In the genomic region with DNA sequence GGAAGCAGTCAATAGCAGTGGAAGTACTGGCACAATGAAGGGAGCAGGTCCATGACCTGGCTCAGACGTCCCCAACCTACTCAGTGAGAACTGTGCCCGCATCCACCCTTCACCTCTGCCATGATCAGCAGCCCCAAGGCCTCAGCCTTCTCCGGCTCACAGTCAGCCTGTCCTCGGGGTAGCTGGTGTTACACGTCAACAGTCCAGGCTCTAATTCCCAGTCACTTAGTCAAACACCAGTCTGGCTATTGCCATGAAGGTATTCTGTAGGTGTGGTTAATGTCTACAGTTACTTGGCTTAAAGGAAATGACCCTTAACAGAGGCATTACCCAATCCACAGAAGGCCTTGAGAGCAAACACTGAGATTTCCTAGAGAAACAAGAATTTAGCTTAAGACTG, we compare ENCODE assay signal across 14 cellular contexts. TPM values are rescaled to one million over a fixed set of nuclear protein-coding genes. Genes with fewer than 3 reads are reported as not detected.
DNase-seq lines count a peak whose midpoint lies in the region; ATAC-seq and TF ChIP-seq lines count a peak whose summit lies in the region.
"Had no signal": no experiment of that assay in that cellular context is flagged by ENCODE, and none has a peak within 500 bp of the region (broad histone marks: within the 10 kb centered on the region; RNA-seq: fewer than 3 reads in every experiment).

No MANE protein-coding gene starts in this region.

- peaks cover 8 to 74% (median 36%) of the 10 kb centered on the region in 11 experiments; a peak in 14 of 22 replicates for H4K20me1 ChIP-seq in BLaER1 treated with 17β-estradiol and CSF1 and Interleukin-3, amounts not matched to agents 10 nM and 100 nM
- peaks cover 28% of the 10 kb centered on the region; the same call in 1 of the 2 replicates for H4K20me1 ChIP-seq in PC-3 (ENCODE audit: low read length)

- peak; percentile 90 for DNase-seq in PC-3
- DNase-seq in epithelial cell of prostate (ENCODE audit: low read depth, low spot score): peak; percentile 73
- DNase-seq in NCI-H82 (lab: John Stamatoyannopoulos, UW): no peak
- no peak for DNase-seq in GM19240 (ENCODE audit: insufficient read length, low spot score)
- no peak for DNase-seq in activated CD4-positive, alpha-beta T cell treated with anti-CD3 and anti-CD28 coated beads, Interleukin-2, amount 50 U/mL, for 1 hour
- DNase-seq: ACHN; activated CD4-positive, alpha-beta T cell treated with anti-CD3 and anti-CD28 coated beads, Interleukin-2, amount 10 ng/mL, durations not matched to agents 7 days and 5 days; DMS 273 treated with DMSO at 0.1 percent for 48 hours; KBM-7; NCI-H1436 had no signal

- no peaks in the 10 kb centered on the region for H3K27me3 ChIP-seq in BLaER1 treated with 17β-estradiol and CSF1 and Interleukin-3, amounts not matched to agents 10 nM and 100 nM
- H3K27me3 ChIP-seq in PC-3 (ENCODE audit: low read length): no peaks in the 10 kb centered on the region

- H3K4me1 ChIP-seq in BLaER1 treated with 17β-estradiol and CSF1 and Interleukin-3, amounts not matched to agents 10 nM and 100 nM: peaks cover 32 to 79% (median 69%) of the 10 kb centered on the region in 10 experiments
- H3K4me1 ChIP-seq in PC-3 (ENCODE audit: insufficient read depth, low read length) (peaks cover 31% of the 10 kb centered on the region), mesodermal cell (ENCODE audit: control insufficient read depth, insufficient read depth, low read length, poor library complexity, severe bottlenecking) (peaks cover 24% of the 10 kb centered on the region)

- TF ChIP-seq CTCF in PC-3 (conservative IDR thresholded peaks at IDR 0.05; ENCODE audit: low read depth, low read length): no peak

- H3K4me2 ChIP-seq in BLaER1 treated with 17β-estradiol and CSF1 and Interleukin-3, amounts not matched to agents 10 nM and 100 nM: peak overlapping the region in 7 of 11 experiments; percentile 7 to 43 (median 26); a peak in 9 of 22 replicates
- peak overlapping the region; percentile 25; the same call in 1 of the 2 replicates for H3K4me2 ChIP-seq in PC-3 (ENCODE audit: low read length)

- no peak overlapping the region for H2AFZ ChIP-seq in PC-3 (ENCODE audit: low read length)

- CTCF ChIA-PET in PC-3 (lab: Charles Lee): no interaction called here

- H3K36me3 ChIP-seq in BLaER1 treated with 17β-estradiol and CSF1 and Interleukin-3, amounts not matched to agents 10 nM and 100 nM: peaks cover 23 to 58% (median 41%) of the 10 kb centered on the region in 11 experiments; a peak in 21 of 22 replicates
- H3K36me3 ChIP-seq in PC-3 (ENCODE audit: low read depth, low read length) (0 out of 2 replicates have a peak, but pooled peaks cover 8% of the 10 kb centered on the region), mesodermal cell (ENCODE audit: control insufficient read depth, insufficient read depth, low read length) (peaks cover 9% of the 10 kb centered on the region)

- peaks cover 94% of the 10 kb centered on the region for H3K79me2 ChIP-seq in PC-3 (ENCODE audit: low read length)

- no peak overlapping the region for H3K4me3 ChIP-seq in BLaER1 treated with 17β-estradiol and CSF1 and Interleukin-3, amounts not matched to agents 10 nM and 100 nM
- no peak overlapping the region for H3K4me3 ChIP-seq in PC-3 (ENCODE audit: low read length)
- H3K4me3 ChIP-seq in mesodermal cell (ENCODE audit: extremely low read depth, insufficient read depth, low read length, poor library complexity, severe bottlenecking): no peak overlapping the region

- no TSS peak for BruUV-seq in PC-3 (replicated peaks; lab: Mats Ljungman, UMichigan)

- ATAC-seq in PC-3 (peak; percentile 99), GM21825 (IDR thresholded peaks at IDR 0.05; ENCODE audit: unreplicated experiment) (no peak)
- ATAC-seq: Panc1 had no signal

- H3F3A ChIP-seq in PC-3 (ENCODE audit: low read length, unreplicated experiment): no peaks in the 10 kb centered on the region

- 85 to 90% methylated on average over 3 to 4 of the region's 5 CpGs for WGBS in mesodermal cell (ENCODE audit: insufficient coverage in 2 of 2), 2 experiments

- H3K27ac ChIP-seq in BLaER1 treated with 17β-estradiol and CSF1 and Interleukin-3, amounts not matched to agents 10 nM and 100 nM: 0 out of 22 replicates have a peak overlapping the region, but pooled peaks of 1 of the 11 experiments have one; percentile 9
- H3K27ac ChIP-seq in PC-3 (ENCODE audit: low read length) (peak overlapping the region; percentile 60), epithelial cell of prostate (peak overlapping the region; percentile 46), mesodermal cell (ENCODE audit: low read depth, low read length, severe bottlenecking) (peak overlapping the region; percentile 31)

- intact Hi-C loops in PC-3 (cut with micrococcal nuclease): loop anchor here (5.0 kb wide), 1 partner anchor 44 kb away; no protein-coding TSS in a partner anchor

- no peak overlapping the region for H3K9ac ChIP-seq in BLaER1 treated with 17β-estradiol and CSF1 and Interleukin-3, amounts not matched to agents 10 nM and 100 nM
- no peak overlapping the region for H3K9ac ChIP-seq in PC-3 (ENCODE audit: low read length)

- H3K9me2 ChIP-seq in PC-3 (replicated peaks; ENCODE audit: low read length): no peaks in the 10 kb centered on the region

- H3K9me3 ChIP-seq in BLaER1 treated with 17β-estradiol and CSF1 and Interleukin-3, amounts not matched to agents 10 nM and 100 nM (replicated peaks in 1 of 11): peaks cover 20 to 44% (median 36%) of the 10 kb centered on the region in 11 experiments
- H3K9me3 ChIP-seq in PC-3 (ENCODE audit: low read length) (no peaks in the 10 kb centered on the region), mesodermal cell (ENCODE audit: control insufficient read depth, low read length) (no peaks in the 10 kb centered on the region)

- POLR2A ChIA-PET in PC-3 (lab: Charles Lee; ENCODE audit: unreplicated experiment): interaction anchor here (0.6 kb wide), 2 partner anchors 22 to 99 kb away, joined by 3 read pairs; no protein-coding TSS in a partner anchor

RNA-seq across cellular contexts. Expression of gene GRB10, which starts 49.1 kb away (rescaled TPM):
- 61.3 and 89.8 TPM in 2 replicates for total RNA-seq in PC-3 (2014; rRNA removed)
- 51.5 TPM for polyA plus RNA-seq in mesodermal cell (2013, experiment 1 of 2)
- polyA plus RNA-seq in mesodermal cell (2013, experiment 2 of 2): 45.9 TPM

Comparison
In these comparisons a context has a peak if more than half of its experiments do, and no peak if none do; other contexts are left out.
1. DNase-seq: peak in PC-3 (single experiment) and epithelial cell of prostate (single experiment); none in NCI-H82 (single experiment), GM19240 (single experiment) and activated CD4-positive, alpha-beta T cell treated with anti-CD3 and anti-CD28 coated beads, Interleukin-2, amount 50 U/mL, for 1 hour (single experiment).